ENCODE assay signal across 11 cellular contexts in genomic region chr1:170494369-170494768, GRCh38. TPM values are rescaled to one million over a fixed set of nuclear protein-coding genes. Genes with fewer than 3 reads are reported as not detected.
DNase-seq lines count a peak whose midpoint lies in the region; ATAC-seq, FAIRE-seq and TF ChIP-seq lines count a peak whose summit lies in the region.
"Had no signal": no experiment of that assay in that cellular context is flagged by ENCODE, and none has a peak within 500 bp of the region (broad histone marks: within the 10 kb centered on the region; RNA-seq: fewer than 3 reads in every experiment).

No MANE protein-coding gene starts in this region.

- intact Hi-C loops in endothelial cell of umbilical vein (cut with micrococcal nuclease), result loop anchor here (1.0 to 5.0 kb wide), 4 partner anchors 38 to 602 kb away; partner anchors contain the start of genes GORAB and SCYL3

- no TSS peak for BruUV-seq in endothelial cell of umbilical vein (replicated peaks; lab: Mats Ljungman, UMichigan)

- H3K4me2 ChIP-seq in endothelial cell of umbilical vein (ENCODE audit: insufficient read depth, low read length), result peak overlapping the region; percentile 74
- H3K4me2 ChIP-seq in osteoblast (ENCODE audit: insufficient read depth, low read length), result peak overlapping the region; percentile 19

- H3K9me1 ChIP-seq in endothelial cell of umbilical vein (replicated peaks; ENCODE audit: control insufficient read depth, extremely low read depth, insufficient read depth, low read length), result no peaks in the 10 kb centered on the region

- H3K79me2 ChIP-seq in endothelial cell of umbilical vein (ENCODE audit: control insufficient read depth, insufficient read depth, low read length), result no peaks in the 10 kb centered on the region
- no peaks in the 10 kb centered on the region for H3K79me2 ChIP-seq in osteoblast (ENCODE audit: insufficient read depth, low read length)
- H3K79me2 ChIP-seq: parathyroid adenoma had no signal

- peak overlapping the region; percentile 19 for H3K9ac ChIP-seq in endothelial cell of umbilical vein (replicated peaks; ENCODE audit: extremely low read depth, insufficient read depth, low read length)
- H3K9ac ChIP-seq: parathyroid adenoma had no signal

- H3K4me3 ChIP-seq in endothelial cell of umbilical vein (replicated peaks in 1 of 3; ENCODE audit: insufficient read depth in 1 of 3, low read depth in 1 of 3, low read length in 3 of 3) (peak overlapping the region in 1 of 3 experiments; percentile 10), osteoblast (ENCODE audit: insufficient read depth, low read length) (no peak overlapping the region)

- FAIRE-seq in endothelial cell of umbilical vein (lab: Jason Lieb, UNC), result peak; percentile 89
- no peak for FAIRE-seq in HTR-8/SVneo (lab: Jason Lieb, UNC)

- TF ChIP-seq CTCF in endothelial cell of umbilical vein (IDR thresholded peaks at IDR 0.05; ENCODE audit: extremely low read depth in 1 of 2, insufficient read depth in 1 of 2, low read depth in 1 of 2, low read length in 2 of 2) (no peak), osteoblast (IDR thresholded peaks at IDR 0.05; ENCODE audit: extremely low read depth, low read depth, low read length) (no peak)

- DNase-seq in GDM1 (lab: John Stamatoyannopoulos, UW), result peak; percentile 83
- DNase-seq in RPMI7951 (ENCODE audit: low read depth), result peak; percentile 87
- DNase-seq in endothelial cell of umbilical vein (ENCODE audit: low read depth, low spot score), result peak; percentile 91
- peak; percentile 44 for DNase-seq in osteoblast (ENCODE audit: insufficient read length, low spot score, missing footprints)
- no peak for DNase-seq in activated T-cell treated with anti-CD3 and anti-CD28 coated beads, Interleukin-2, amount 50 U/mL, for 1 hour
- no peak for DNase-seq in HTR-8/SVneo (ENCODE audit: insufficient read length, low spot score)
- DNase-seq: activated CD4-positive, CD25-positive, alpha-beta regulatory T cell; KG1 had no signal

- no peaks in the 10 kb centered on the region for H3K27me3 ChIP-seq in endothelial cell of umbilical vein (ENCODE audit: control insufficient read depth in 2 of 2, insufficient read depth in 2 of 2, low read length in 2 of 2)
- no peaks in the 10 kb centered on the region for H3K27me3 ChIP-seq in osteoblast (ENCODE audit: insufficient read depth, low read length)

- ATAC-seq in GM21529 (IDR thresholded peaks at IDR 0.05; ENCODE audit: unreplicated experiment) (no peak), HG03457 (IDR thresholded peaks at IDR 0.05; ENCODE audit: unreplicated experiment) (no peak)

- no peak for TF ChIP-seq POLR2A in endothelial cell of umbilical vein (IDR thresholded peaks at IDR 0.05; ENCODE audit: low read depth, low read length)

- POLR2A ChIA-PET in endothelial cell of umbilical vein (lab: Charles Lee), result interaction anchor here (0.6 kb wide), 1 partner anchor 46 kb away, joined by 3 read pairs; no protein-coding TSS in a partner anchor

- H2AFZ ChIP-seq in endothelial cell of umbilical vein (ENCODE audit: low read depth, low read length) (no peak overlapping the region), osteoblast (ENCODE audit: low read length) (peak overlapping the region; percentile 53)
- H2AFZ ChIP-seq: parathyroid adenoma had no signal

- dilution Hi-C loops in endothelial cell of umbilical vein (cut with MboI; ENCODE audit: extremely low pct_ligation_motif_present, low sequenced_read_pairs), result no loop called here

- CTCF ChIA-PET in endothelial cell of umbilical vein (lab: Charles Lee), result interaction anchor here (0.6 to 1.2 kb wide), 3 partner anchors 22 to 195 kb away, joined by 3 read pairs; no protein-coding TSS in a partner anchor

- H3K36me3 ChIP-seq in endothelial cell of umbilical vein (ENCODE audit: control insufficient read depth in 2 of 2, extremely low read depth in 1 of 2, insufficient read depth in 2 of 2, low read length in 2 of 2) (no peaks in the 10 kb centered on the region), osteoblast (ENCODE audit: insufficient read depth, low read length) (no peaks in the 10 kb centered on the region)

- H3K9me3 ChIP-seq in endothelial cell of umbilical vein (replicated peaks; ENCODE audit: control insufficient read depth, insufficient read depth, low read length), result no peaks in the 10 kb centered on the region
- H3K9me3 ChIP-seq in osteoblast (ENCODE audit: low read depth, low read length), result no peaks in the 10 kb centered on the region

- H3K27ac ChIP-seq in endothelial cell of umbilical vein (ENCODE audit: insufficient read depth, low read depth, low read length) (peak overlapping the region; percentile 33), osteoblast (ENCODE audit: low read depth, low read length) (no peak overlapping the region)
- H3K27ac ChIP-seq: parathyroid adenoma had no signal

- H3K4me1 ChIP-seq in endothelial cell of umbilical vein (ENCODE audit: control insufficient read depth, extremely low read depth, insufficient read depth, low read length), result peaks cover 20% of the 10 kb centered on the region
- H3K4me1 ChIP-seq in osteoblast (ENCODE audit: insufficient read depth, low read length), result peaks cover 5% of the 10 kb centered on the region
- H3K4me1 ChIP-seq: parathyroid adenoma had no signal

- H4K20me1 ChIP-seq in endothelial cell of umbilical vein (replicated peaks; ENCODE audit: control insufficient read depth, extremely low read depth, insufficient read depth, low read length) (no peaks in the 10 kb centered on the region), osteoblast (ENCODE audit: insufficient read depth, low read length) (no peaks in the 10 kb centered on the region)

TF ChIP-seq in endothelial cell of umbilical vein, 7 proteins besides CTCF, POLR2A, EP300 and RAD21:
- TF ChIP-seq MYC (IDR thresholded peaks at IDR 0.05; ENCODE audit: low read depth, low read length) (no peak), POLR2AphosphoS5 (IDR thresholded peaks at IDR 0.05; ENCODE audit: insufficient read depth, low read depth, low read length) (peak; percentile 86), EZH2 (IDR thresholded peaks at IDR 0.05; ENCODE audit: borderline replicate concordance, low read depth, low read length, severe bottlenecking) (no peak), MAX (IDR thresholded peaks at IDR 0.05; ENCODE audit: insufficient read depth, insufficient read length) (no peak), FOS (IDR thresholded peaks at IDR 0.05; ENCODE audit: borderline replicate concordance, insufficient read depth, low read length) (peak; percentile 65), JUN (IDR thresholded peaks at IDR 0.05; ENCODE audit: borderline replicate concordance, insufficient read depth, insufficient read length, low read depth) (peak; percentile 70), GATA2 (IDR thresholded peaks at IDR 0.05; ENCODE audit: insufficient read depth, insufficient read length, low read depth, low read length) (peak; percentile 95)
TF ChIP-seq in endothelial cell of umbilical vein: peak in this region for 4.

RNA-seq across cellular contexts. Expression of gene GORAB, which starts 37.6 kb away (rescaled TPM):
- 19.8 and 21.1 TPM in 2 replicates for total RNA-seq in RPMI7951 (2014; rRNA removed; shearing (Covaris generic))
- total RNA-seq in endothelial cell of umbilical vein (6.4 and 7.7 TPM in 2 replicates), osteoblast (16.3 and 16.5 TPM in 2 replicates)
- 3.0 and 4.4 TPM in 2 replicates for polyA plus RNA-seq in endothelial cell of umbilical vein
- 5.4 and 5.6 TPM in 2 replicates for polyA plus RNA-seq in endothelial cell of umbilical vein (2011; cell fraction: cytosol; rRNA removed)
- polyA plus RNA-seq in endothelial cell of umbilical vein (2011; cell fraction: nucleus; rRNA removed), result 31.2 and 43.9 TPM in 2 replicates
- polyA plus RNA-seq in endothelial cell of umbilical vein (2012), result 5.5 and 6.5 TPM in 2 replicates
- polyA minus RNA-seq in endothelial cell of umbilical vein, result 6.8 and 9.3 TPM in 2 replicates
- 4.2 TPM for polyA minus RNA-seq in endothelial cell of umbilical vein (2011; cell fraction: cytosol; rRNA and poly(A)+ RNA removed)
- polyA minus RNA-seq in endothelial cell of umbilical vein (2011; cell fraction: nucleus; rRNA and poly(A)+ RNA removed), result 18.8 and 29.2 TPM in 2 replicates

Comparison
In these comparisons a context has a peak if more than half of its experiments do, and no peak if none do; other contexts are left out.
1. DNase-seq: peak in GDM1 (single experiment), RPMI7951 (single experiment), endothelial cell of umbilical vein (single experiment) and osteoblast (single experiment); none in activated T-cell treated with anti-CD3 and anti-CD28 coated beads, Interleukin-2, amount 50 U/mL, for 1 hour (single experiment) and HTR-8/SVneo (single experiment).